Comparison of ENCODE assay signal across 27 cellular contexts in the genomic region with DNA sequence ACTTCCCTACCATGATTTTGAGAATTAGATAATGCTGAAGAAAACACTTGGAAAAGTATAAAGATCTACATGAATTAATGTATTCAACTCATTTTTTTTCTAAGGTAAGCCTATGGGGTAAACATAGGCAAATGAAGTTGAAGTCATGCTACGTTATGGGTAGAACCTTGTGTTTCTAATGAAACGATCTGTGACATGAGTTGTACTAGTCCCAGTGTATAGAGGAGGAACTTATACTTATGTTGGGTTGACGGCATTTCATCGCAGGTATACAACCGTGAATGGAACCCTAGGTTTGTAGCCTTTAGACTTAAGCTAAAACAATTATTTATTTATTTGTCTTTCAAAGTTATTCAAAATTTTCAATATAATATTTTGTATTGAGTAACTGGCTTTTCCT. TPM values are rescaled to one million over a fixed set of nuclear protein-coding genes. Genes with fewer than 3 reads are reported as not detected.
"Had no signal": no experiment of that assay in that cellular context is flagged by ENCODE, and none has a peak within 500 bp of the region (broad histone marks: within the 10 kb centered on the region; RNA-seq: fewer than 3 reads in every experiment).

No MANE protein-coding gene starts in this region.

- H3K4me3 ChIP-seq: left lung, lower lobe of right lung, right atrium auricular region, right lobe of liver, smooth muscle cell, stomach, testis, thyroid gland, transverse colon, upper lobe of left lung, vagina had no signal

- H3K9me3 ChIP-seq: left lung, lower lobe of right lung, neutrophil, right atrium auricular region, right lobe of liver, stomach, testis, thyroid gland, transverse colon, upper lobe of left lung, vagina had no signal

- ATAC-seq: left colon; left lung; lower lobe of right lung; naive thymus-derived CD8-positive, alpha-beta T cell; right lobe of liver; stimulated activated naive B cell treated with anti-CD40 and anti-IgM and Interleukin-4, amounts not matched to agents 10 μg/mL and 1 μg/mL and 100 μg/mL, for 72 hours; stimulated activated naive CD8-positive, alpha-beta T cell treated with anti-CD3 and anti-CD28 coated beads, Interleukin-15, Interleukin-2, amounts not matched to agents 100 U/mL and 50 U/mL, for 24 hours had no signal

- H3K36me3 ChIP-seq: left lung, lower lobe of right lung, neutrophil, right atrium auricular region, right lobe of liver, stomach, thyroid gland, transverse colon, upper lobe of left lung, vagina had no signal

- H3K27me3 ChIP-seq: testis, thyroid gland, vagina had no signal

- H3K4me2 ChIP-seq: smooth muscle cell had no signal

- DNase-seq: hypothalamus; immature natural killer cell; kidney; left colon; left lung; lower lobe of right lung; mammary epithelial cell; mesenchymal stem cell; naive thymus-derived CD8-positive, alpha-beta T cell; nephron progenitor cell; occipital lobe; right lobe of liver; stimulated activated CD4-positive, alpha-beta T cell treated with anti-CD3 and anti-CD28 coated beads, Interleukin-1b, Interleukin-23, amount 100 ng/mL, for 48 hours; stimulated activated CD4-positive, alpha-beta T cell treated with anti-CD3 and anti-CD28 coated beads, Interleukin-2, amount 100 ng/mL, for 48 hours; stimulated activated naive B cell treated with anti-CD40 and anti-IgM and Interleukin-4, amounts not matched to agents 10 μg/mL and 1 μg/mL and 100 μg/mL, for 72 hours; stimulated activated naive CD8-positive, alpha-beta T cell treated with anti-CD3 and anti-CD28 coated beads, Interleukin-15, Interleukin-2, amounts not matched to agents 100 U/mL and 50 U/mL, for 24 hours; stomach; testis; thyroid gland; transverse colon; upper lobe of left lung had no signal

- H3K27ac ChIP-seq: left lung, lower lobe of right lung, neutrophil, right atrium auricular region, right lobe of liver, stomach, testis, thyroid gland, transverse colon, upper lobe of left lung, vagina had no signal

RNA-seq across cellular contexts. Expression of a gene that starts 2.6 kb away (rescaled TPM):
- total RNA-seq: mammary epithelial cell; naive thymus-derived CD8-positive, alpha-beta T cell; osteocyte; pulmonary artery endothelial cell had no signal
- polyA plus RNA-seq: immature natural killer cell; mammary epithelial cell; naive thymus-derived CD8-positive, alpha-beta T cell had no signal
